Comparison of ENCODE assay signal across 13 cellular contexts in genomic region chr3:47016086-47016933, GRCh38. TPM values are rescaled to one million over a fixed set of nuclear protein-coding genes. Genes with fewer than 3 reads are reported as not detected.
A peak's percentile ranks its signal among the peaks of the same experiment; 100 is the strongest.
DNase-seq lines count a peak whose midpoint lies in the region; ATAC-seq and TF ChIP-seq lines count a peak whose summit lies in the region.
"Had no signal": no experiment of that assay in that cellular context is flagged by ENCODE, and none has a peak within 500 bp of the region (broad histone marks: within the 10 kb centered on the region; RNA-seq: fewer than 3 reads in every experiment).

No MANE protein-coding gene starts in this region.

- TF ChIP-seq CTCF in spleen (IDR thresholded peaks at IDR 0.05 in 8 of 11, conservative IDR thresholded peaks at IDR 0.05 in 3 of 11), result no peak

- H3K36me3 Mint-ChIP-seq in activated T-cell treated with anti-CD3 and anti-CD28 coated beads, Interleukin-2, amount 50 U/mL, for 24 hours (ENCODE audit: low read depth), result peaks cover 76% of the 10 kb centered on the region
- H3K36me3 Mint-ChIP-seq in T-helper 17 cell (ENCODE audit: low read depth), result peaks cover 6% of the 10 kb centered on the region

- H3K4me1 Mint-ChIP-seq in activated T-cell treated with anti-CD3 and anti-CD28 coated beads, Interleukin-2, amount 50 U/mL, for 24 hours (ENCODE audit: low read depth), result peaks cover 56% of the 10 kb centered on the region
- peaks cover 36% of the 10 kb centered on the region for H3K4me1 Mint-ChIP-seq in T-helper 17 cell

- TF ChIP-seq POLR2A in spleen (IDR thresholded peaks at IDR 0.05), result no peak

- H3K27me3 ChIP-seq in spleen (replicated peaks in 1 of 7), result no peaks in the 10 kb centered on the region

- intact Hi-C loops in spleen (cut with DNase I; ENCODE audit: low total_unique reads), result no loop called here

- H3K9me3 ChIP-seq in T-helper 17 cell (ENCODE audit: control insufficient read depth, low read length, poor library complexity, severe bottlenecking), result no peaks in the 10 kb centered on the region
- no peaks in the 10 kb centered on the region for H3K9me3 ChIP-seq in spleen

- no peak for DNase-seq in activated T-cell treated with anti-CD3 and anti-CD28 coated beads, Interleukin-2, amount 50 U/mL, for 24 hours
- DNase-seq in activated T-cell treated with anti-CD3 and anti-CD28 coated beads for 4 hours, result no peak
- no peak for DNase-seq in T-helper 17 cell
- peak; percentile 18 for DNase-seq in fibroblast of peridontal ligament (ENCODE audit: extremely low read depth)
- DNase-seq in spleen, result no peak
- DNase-seq in DMS153 treated with DMSO at 0.1 percent for 48 hours (lab: John Stamatoyannopoulos, UW; ENCODE audit: unreplicated experiment), result no peak
- no peak for DNase-seq in NCI-H1930 (lab: John Stamatoyannopoulos, UW)
- no peak for DNase-seq in HuH-7 (ENCODE audit: low spot score)
- DNase-seq: activated CD4-positive, alpha-beta T cell treated with anti-CD3 and anti-CD28 coated beads for 1 hour; anterior cingulate cortex; NCI-H1417 treated with DMSO at 0.1 percent for 48 hours; NCI-H748 treated with DMSO at 0.1 percent for 48 hours; retina had no signal

- no peak overlapping the region for H3K4me3 ChIP-seq in spleen

- no peak for ATAC-seq in T-helper 17 cell

- H3K27ac ChIP-seq in spleen, result peak overlapping the region in 7 of 8 donors; percentile 11 to 81 (median 68)

- 74 to 81% (median 78%) methylated on average over 4 of the region's 4 CpGs for WGBS in spleen, 5 donors

- H3K9me3 Mint-ChIP-seq in activated T-cell treated with anti-CD3 and anti-CD28 coated beads, Interleukin-2, amount 50 U/mL, for 24 hours, result no peaks in the 10 kb centered on the region

- peak overlapping the region; percentile 25 for H3K4me3 Mint-ChIP-seq in activated T-cell treated with anti-CD3 and anti-CD28 coated beads, Interleukin-2, amount 50 U/mL, for 24 hours
- H3K4me3 Mint-ChIP-seq in T-helper 17 cell, result no peak overlapping the region

- peak overlapping the region; percentile 86 for H3K27ac Mint-ChIP-seq in activated T-cell treated with anti-CD3 and anti-CD28 coated beads, Interleukin-2, amount 50 U/mL, for 24 hours
- peak overlapping the region; percentile 94 for H3K27ac Mint-ChIP-seq in T-helper 17 cell

- H3K36me3 ChIP-seq in spleen, result peaks cover 0 to 91% (median 36%) of the 10 kb centered on the region in 6 donors

- peaks cover 6 to 43% (median 22%) of the 10 kb centered on the region in 6 donors for H3K4me1 ChIP-seq in spleen

- H3K27me3 Mint-ChIP-seq in activated T-cell treated with anti-CD3 and anti-CD28 coated beads, Interleukin-2, amount 50 U/mL, for 24 hours, result no peaks in the 10 kb centered on the region
- no peaks in the 10 kb centered on the region for H3K27me3 Mint-ChIP-seq in T-helper 17 cell

RNA-seq across cellular contexts. Expression of gene NBEAL2, which starts 36.8 kb away (rescaled TPM):
- total RNA-seq in T-helper 17 cell, result 100 to 1,000 TPM; 285 to 303 TPM
- 100 to 1,000 TPM; 101 to 271 (median 162) TPM for total RNA-seq in spleen
- polyA plus RNA-seq in spleen, result 100 to 1,000 TPM in 2 of 3 donors, 10 to 100 TPM in 1; 44.0 to 126 (median 119) TPM

RNA-seq across cellular contexts. Expression of gene CCDC12, which starts 39.8 kb away (rescaled TPM):
- 10 to 100 TPM; 67.6 to 75.8 TPM for total RNA-seq in T-helper 17 cell
- 10 to 100 TPM; 36.5 to 71.4 (median 54.7) TPM for total RNA-seq in spleen
- 100 to 1,000 TPM in 2 of 3 donors, 10 to 100 TPM in 1; 93.5 to 124 (median 105) TPM for polyA plus RNA-seq in spleen
